ENCODE assay signal across 8 cellular contexts in genomic region chr10:95266674-95267095, GRCh38. TPM values are rescaled to one million over a fixed set of nuclear protein-coding genes. Genes with fewer than 3 reads are reported as not detected.
DNase-seq lines count a peak whose midpoint lies in the region; ATAC-seq lines count a peak whose summit lies in the region.

No MANE protein-coding gene starts in this region.

- H3K27ac Mint-ChIP-seq in effector memory CD8-positive, alpha-beta T cell, result no peak overlapping the region
- peak overlapping the region in 2 of 8 donors; percentile 14 to 27 for H3K27ac Mint-ChIP-seq in CD8-positive, alpha-beta memory T cell
- no peak overlapping the region for H3K27ac Mint-ChIP-seq in activated CD4-positive, alpha-beta T cell treated with anti-CD3 and anti-CD28 coated beads for 36 hours

- peaks cover 0 to 5% of the 10 kb centered on the region in 2 donors for H3K4me1 Mint-ChIP-seq in effector memory CD8-positive, alpha-beta T cell (ENCODE audit: low read depth in 2 of 2)
- H3K4me1 Mint-ChIP-seq in CD8-positive, alpha-beta memory T cell, result peaks cover 3 to 6% (median 4%) of the 10 kb centered on the region in 3 donors
- peaks cover 3% of the 10 kb centered on the region for H3K4me1 Mint-ChIP-seq in activated CD4-positive, alpha-beta T cell treated with anti-CD3 and anti-CD28 coated beads for 36 hours

- H3K27me3 Mint-ChIP-seq in effector memory CD8-positive, alpha-beta T cell, result no peaks in the 10 kb centered on the region
- peaks cover 0 to 2% of the 10 kb centered on the region in 2 donors for H3K27me3 Mint-ChIP-seq in CD8-positive, alpha-beta memory T cell
- peaks cover 3% of the 10 kb centered on the region for H3K27me3 Mint-ChIP-seq in activated CD4-positive, alpha-beta T cell treated with anti-CD3 and anti-CD28 coated beads for 36 hours

- intact Hi-C loops in activated CD4-positive, alpha-beta T cell treated with anti-CD3 and anti-CD28 coated beads for 36 hours (cut with DNase I, micrococcal nuclease), result no loop called here

- CTCF ChIA-PET in CD8-positive, alpha-beta memory T cell (lab: Charles Lee), result no interaction called here
- CTCF ChIA-PET in activated CD4-positive, alpha-beta T cell treated with anti-CD3 and anti-CD28 coated beads for 36 hours (lab: Charles Lee), result no interaction called here

- H3K36me3 Mint-ChIP-seq in effector memory CD8-positive, alpha-beta T cell (ENCODE audit: insufficient read depth), result peaks cover 6% of the 10 kb centered on the region
- no peaks in the 10 kb centered on the region for H3K36me3 Mint-ChIP-seq in CD8-positive, alpha-beta memory T cell
- no peaks in the 10 kb centered on the region for H3K36me3 Mint-ChIP-seq in activated CD4-positive, alpha-beta T cell treated with anti-CD3 and anti-CD28 coated beads for 36 hours (ENCODE audit: low read depth)

- H3K27ac ChIP-seq in CD8-positive, alpha-beta memory T cell (ENCODE audit: low read depth, low read length), result no peak overlapping the region

- POLR2A ChIA-PET in CD8-positive, alpha-beta memory T cell (lab: Charles Lee), result no interaction called here
- POLR2A ChIA-PET in activated CD4-positive, alpha-beta T cell treated with anti-CD3 and anti-CD28 coated beads for 36 hours (lab: Charles Lee), result no interaction called here

- no peak overlapping the region for H3K4me3 Mint-ChIP-seq in effector memory CD8-positive, alpha-beta T cell
- H3K4me3 Mint-ChIP-seq in CD8-positive, alpha-beta memory T cell, result no peak overlapping the region
- H3K4me3 Mint-ChIP-seq in activated CD4-positive, alpha-beta T cell treated with anti-CD3 and anti-CD28 coated beads for 36 hours, result no peak overlapping the region

- DNase-seq in NCI-H2107 treated with DMSO at 0.1 percent for 48 hours (lab: John Stamatoyannopoulos, UW; ENCODE audit: unreplicated experiment) (peak; percentile 66), NCI-H2107 (lab: John Stamatoyannopoulos, UW) (no peak), NCI-H748 (lab: John Stamatoyannopoulos, UW; ENCODE audit: unreplicated experiment) (peak; percentile 79), myocyte (ENCODE audit: low read depth) (peak; percentile 50)
- no peak for DNase-seq in effector memory CD8-positive, alpha-beta T cell
- no peak for DNase-seq in CD8-positive, alpha-beta memory T cell
- DNase-seq in activated CD4-positive, alpha-beta T cell treated with anti-CD3 and anti-CD28 coated beads for 36 hours, result no peak

- no peaks in the 10 kb centered on the region for H3K36me3 ChIP-seq in CD8-positive, alpha-beta memory T cell (ENCODE audit: insufficient read depth, low read length)

- H3K9me3 ChIP-seq in CD8-positive, alpha-beta memory T cell (ENCODE audit: low read length), result no peaks in the 10 kb centered on the region

- peak; percentile 95 for ATAC-seq in HG02938 (IDR thresholded peaks at IDR 0.05; ENCODE audit: unreplicated experiment)
- ATAC-seq in effector memory CD8-positive, alpha-beta T cell (replicated peaks), result peak; percentile 63
- no peak for ATAC-seq in activated CD4-positive, alpha-beta T cell treated with anti-CD3 and anti-CD28 coated beads for 36 hours

- no peaks in the 10 kb centered on the region for H3K27me3 ChIP-seq in CD8-positive, alpha-beta memory T cell (ENCODE audit: insufficient read depth, low read length, poor library complexity, severe bottlenecking)

- H3K9me3 Mint-ChIP-seq in effector memory CD8-positive, alpha-beta T cell, result no peaks in the 10 kb centered on the region
- no peaks in the 10 kb centered on the region for H3K9me3 Mint-ChIP-seq in CD8-positive, alpha-beta memory T cell
- H3K9me3 Mint-ChIP-seq in activated CD4-positive, alpha-beta T cell treated with anti-CD3 and anti-CD28 coated beads for 36 hours (ENCODE audit: low read depth), result no peaks in the 10 kb centered on the region

- no peak overlapping the region for H3K4me3 ChIP-seq in CD8-positive, alpha-beta memory T cell (ENCODE audit: low read length)

- no peaks in the 10 kb centered on the region for H3K4me1 ChIP-seq in CD8-positive, alpha-beta memory T cell (ENCODE audit: insufficient read depth, low read length)

RNA-seq across cellular contexts. Expression of gene PDLIM1, which starts 24.1 kb away (rescaled TPM):
- 2.1 and 3.9 TPM in 2 replicates for total RNA-seq in myocyte
- polyA plus RNA-seq in myocyte (2012), result 213 TPM
- 1 to 10 TPM in 1 of 2 experiments, under 1 TPM in 1; 0.88 to 1.4 TPM for total RNA-seq in CD8-positive, alpha-beta memory T cell
- 11.7 TPM for polyA plus RNA-seq in CD8-positive, alpha-beta memory T cell
- under 1 TPM; 0.34 to 0.53 TPM for total RNA-seq in activated CD4-positive, alpha-beta T cell treated with anti-CD3 and anti-CD28 coated beads for 36 hours

Comparison
In these comparisons a context has a peak if more than half of its experiments do, and no peak if none do; other contexts are left out.
1. DNase-seq: peak in NCI-H2107 treated with DMSO at 0.1 percent for 48 hours (single experiment), NCI-H748 (single experiment) and myocyte (single experiment); none in NCI-H2107 (single experiment), effector memory CD8-positive, alpha-beta T cell (0 of 3), CD8-positive, alpha-beta memory T cell (0 of 5) and activated CD4-positive, alpha-beta T cell treated with anti-CD3 and anti-CD28 coated beads for 36 hours (single experiment).